In genomic region chr13:51959773-51960172, GRCh38 we compare ENCODE assay signal across 10 cellular contexts. TPM values are rescaled to one million over a fixed set of nuclear protein-coding genes. Genes with fewer than 3 reads are reported as not detected.
A peak's percentile ranks its signal among the peaks of the same experiment; 100 is the strongest.
DNase-seq lines count a peak whose midpoint lies in the region; ATAC-seq, FAIRE-seq and TF ChIP-seq lines count a peak whose summit lies in the region.
"Had no signal": no experiment of that assay in that cellular context is flagged by ENCODE, and none has a peak within 500 bp of the region (broad histone marks: within the 10 kb centered on the region; RNA-seq: fewer than 3 reads in every experiment).

No MANE protein-coding gene starts in this region.

- H4K20me1 ChIP-seq in K562 (replicated peaks; ENCODE audit: control insufficient read depth, insufficient read depth, low read length) (no peaks in the 10 kb centered on the region), GM23248 (ENCODE audit: insufficient read depth) (no peaks in the 10 kb centered on the region)

- intact Hi-C loops in K562 (cut with micrococcal nuclease): loop anchor here (5.0 kb wide), 2 partner anchors 38 to 168 kb away; partner anchors contain the start of gene NEK5

- H3K4me3 ChIP-seq in K562: no peak overlapping the region
- H3K4me3 ChIP-seq in GM23248: no peak overlapping the region
- H3K4me3 ChIP-seq: esophagus squamous epithelium had no signal

- H3K27me3 ChIP-seq in K562 (ENCODE audit: control insufficient read depth in 2 of 2, insufficient read depth in 2 of 2, low read length in 2 of 2) (no peaks in the 10 kb centered on the region), GM23248 (replicated peaks; ENCODE audit: insufficient read depth) (no peaks in the 10 kb centered on the region)
- H3K27me3 ChIP-seq: esophagus squamous epithelium had no signal

- TF ChIP-seq EP300 in K562 (IDR thresholded peaks at IDR 0.05; ENCODE audit: low read length): no peak

- in situ Hi-C loops in K562 (cut with MboI) (no loop called here), GM23248 (cut with MboI) (no loop called here)

- H3K9me1 ChIP-seq in K562 (ENCODE audit: control insufficient read depth, insufficient read depth, low read length): peaks cover 3% of the 10 kb centered on the region

- H3K4me2 ChIP-seq in K562 (ENCODE audit: insufficient read depth, low read length) (no peak overlapping the region), GM23248 (ENCODE audit: unreplicated experiment) (no peak overlapping the region)

- TF ChIP-seq RAD21 in K562 (CRISPR knock-in tag; conservative IDR thresholded peaks at IDR 0.05 in 1 of 2, IDR thresholded peaks at IDR 0.05 in 1 of 2): no peak

- peaks cover 31 to 50% of the 10 kb centered on the region in 2 experiments for H3K4me1 ChIP-seq in K562 (replicated peaks in 1 of 2; ENCODE audit: control insufficient read depth in 2 of 2, insufficient read depth in 2 of 2, low read length in 2 of 2)
- no peaks in the 10 kb centered on the region for H3K4me1 ChIP-seq in GM23248 (ENCODE audit: insufficient read depth)

- peaks cover 33% of the 10 kb centered on the region for H3K36me3 ChIP-seq in K562 (ENCODE audit: control insufficient read depth, insufficient read depth, low read length)
- no peaks in the 10 kb centered on the region for H3K36me3 ChIP-seq in GM23248 (ENCODE audit: low read depth)
- H3K36me3 ChIP-seq: esophagus squamous epithelium had no signal

- no peak for TF ChIP-seq CTCF in K562 (IDR thresholded peaks at IDR 0.05 in 2 of 3, conservative IDR thresholded peaks at IDR 0.05 in 1 of 3; ENCODE audit: insufficient read depth in 2 of 3, low read depth in 1 of 3, low read length in 3 of 3)

- no peaks in the 10 kb centered on the region for H3K9me2 ChIP-seq in GM23248 (ENCODE audit: insufficient read depth)

- no peaks in the 10 kb centered on the region for H3K9me3 ChIP-seq in K562 (replicated peaks; ENCODE audit: control insufficient read depth, insufficient read depth, low read depth, low read length)
- H3K9me3 ChIP-seq in GM23248 (ENCODE audit: low read depth): no peaks in the 10 kb centered on the region
- H3K9me3 ChIP-seq: esophagus squamous epithelium had no signal

- ATAC-seq in GM18519 (IDR thresholded peaks at IDR 0.05; ENCODE audit: low FRiP score, unreplicated experiment) (peak; percentile 88), GM21447 (IDR thresholded peaks at IDR 0.05; ENCODE audit: unreplicated experiment) (peak; percentile 89), HG03342 (IDR thresholded peaks at IDR 0.05; ENCODE audit: unreplicated experiment) (peak; percentile 83), K562 (peak; percentile 69)

- H3F3A ChIP-seq in GM23248 (ENCODE audit: insufficient read depth): no peaks in the 10 kb centered on the region

- peak; percentile 37 for FAIRE-seq in K562 (lab: Jason Lieb, UNC)

- no peak for TF ChIP-seq POLR2A in K562 (conservative IDR thresholded peaks at IDR 0.05)

- POLR2A ChIA-PET in K562 (lab: Yijun Ruan, JAX): interaction anchor here (1.2 kb wide), 1 partner anchor 14 kb away, joined by 4 read pairs; no protein-coding TSS in a partner anchor

- CTCF ChIA-PET in K562 (lab: Yijun Ruan, JAX; ENCODE audit: low intra/inter-chr PET ratio): no interaction called here

- H3K9ac ChIP-seq in K562 (ENCODE audit: insufficient read depth in 1 of 2, low read depth in 2 of 2, low read length in 2 of 2) (no peak overlapping the region), GM23248 (no peak overlapping the region)

- WGBS in K562 (ENCODE audit: insufficient coverage, low coverage, missing lambda C conversion rate): 67% methylated on average over 3 of the region's 3 CpGs
- WGBS in GM23248 (ENCODE audit: low coverage in 1 of 2, low lambda C conversion rate in 2 of 2, missing lambda C conversion rate in 2 of 2), 2 experiments: 73 to 80% methylated on average over 3 of the region's 3 CpGs

- BruUV-seq in K562 (replicated peaks; lab: Mats Ljungman, UMichigan): no TSS peak

- no peak overlapping the region; the same call in 2 of the 3 replicates for H3K27ac ChIP-seq in K562 (ENCODE audit: extremely low read depth, low read depth, low read length)
- no peak overlapping the region for H3K27ac ChIP-seq in GM23248
- H3K27ac ChIP-seq: esophagus squamous epithelium had no signal

- DNase-seq in K562 (ENCODE audit: extremely low read depth in 1 of 4, low spot score in 3 of 4) (peak; percentile 21 to 37 (median 32)), cerebellar cortex (ENCODE audit: low spot score) (no peak), C1 segment of cervical spinal cord (lab: John Stamatoyannopoulos, UW) (no peak), HCEC 1CT (no peak), GM23248 (no peak)
- DNase-seq: esophagus squamous epithelium, SW 1271 had no signal

- H3K79me2 ChIP-seq in K562 (ENCODE audit: control insufficient read depth, insufficient read depth, low read length) (no peaks in the 10 kb centered on the region), GM23248 (ENCODE audit: insufficient read depth) (no peaks in the 10 kb centered on the region)

- H2AFZ ChIP-seq in K562 (ENCODE audit: low read depth, low read length): no peak overlapping the region
- H2AFZ ChIP-seq in GM23248: no peak overlapping the region

TF ChIP-seq in K562, 482 proteins besides CTCF, POLR2A, EP300 and RAD21 (continues in another document):
- TF ChIP-seq VEZF1 (CRISPR knock-in tag; IDR thresholded peaks at IDR 0.05): peak; percentile 59
- TF ChIP-seq POU5F1 (IDR thresholded peaks at IDR 0.05; ENCODE audit: borderline replicate concordance, low read depth, low read length, partially characterized antibody): no peak
- TF ChIP-seq ZNF740 (CRISPR knock-in tag; IDR thresholded peaks at IDR 0.05): no peak
- TF ChIP-seq ZNF740 (tag; IDR thresholded peaks at IDR 0.05): peak in 1 of 2 experiments; percentile 32; a peak in 1 of 4 replicates
- no peak for TF ChIP-seq ZNF354B (CRISPR knock-in tag; IDR thresholded peaks at IDR 0.05)

RNA-seq across cellular contexts. Expression of gene ATP7B, which starts 51.5 kb away (rescaled TPM):
- 82.8 and 92.7 TPM in 2 replicates for total RNA-seq in K562 (2011; cell fraction: chromatin; rRNA removed; ENCODE audit: low replicate concordance)
- 45.1 and 54.2 TPM in 2 replicates for total RNA-seq in K562 (2011; cell fraction: nucleolus; rRNA removed)
- 55.9 and 62.3 TPM in 2 replicates for total RNA-seq in K562 (2011; cell fraction: nucleoplasm; rRNA removed)
- total RNA-seq in K562 (2014; rRNA removed) (8.0 and 14.3 TPM in 2 replicates), K562 (2014; rRNA removed; fragmentation: Illumina TruSeq; extraction: Trizol) (8.3 and 8.5 TPM in 2 replicates), K562 (2015; rRNA removed; fragmentation: Illumina TruSeq; extraction: Trizol) (10.6 and 11.7 TPM in 2 replicates), K562 (2021) (16.5 and 20.4 TPM in 2 replicates)
- polyA plus RNA-seq in K562 (2011; rRNA removed) (12.5 and 13.3 TPM in 2 replicates), K562 (2014; fragmentation: Illumina TruSeq; extraction: Trizol) (11.1 and 11.5 TPM in 2 replicates), K562 (2014; fragmentation: Nextera tagmentation; extraction: Ambion mirVana) (1 to 10 TPM; 1.1 to 1.4 TPM), K562 (2014; rRNA removed) (7.2 and 11.6 TPM in 2 replicates), GM23248 (2016; fragmentation: Nextera tagmentation; extraction: Ambion mirVana) (0.09 and 0.10 TPM in 2 replicates)
- polyA plus RNA-seq in K562 (2011; cell fraction: cytosol; rRNA removed): 6.8 and 7.9 TPM in 2 replicates
- polyA plus RNA-seq in K562 (2011; cell fraction: nucleus; rRNA removed): 27.2 and 32.0 TPM in 2 replicates
- polyA plus RNA-seq in K562 (2012): 13.5 and 17.6 TPM in 2 replicates
- 20.5 and 32.2 TPM in 2 replicates for polyA minus RNA-seq in K562 (2011; rRNA and poly(A)+ RNA removed)
- 11.3 and 13.2 TPM in 2 replicates for polyA minus RNA-seq in K562 (2011; cell fraction: cytosol; rRNA and poly(A)+ RNA removed)
- 30.6 and 44.5 TPM in 2 replicates for polyA minus RNA-seq in K562 (2011; cell fraction: nucleus; rRNA and poly(A)+ RNA removed)
- total RNA-seq in GM23248 (2014; rRNA removed; shearing (Covaris generic)): 0.32 and 1.5 TPM in 2 replicates

RNA-seq across cellular contexts. Expression of gene ALG11, which starts 52.4 kb away (rescaled TPM):
- 24.6 and 59.2 TPM in 2 replicates for total RNA-seq in K562 (2011; cell fraction: chromatin; rRNA removed; ENCODE audit: low replicate concordance)
- total RNA-seq in K562 (2011; cell fraction: nucleolus; rRNA removed): 15.5 and 17.4 TPM in 2 replicates
- total RNA-seq in K562 (2011; cell fraction: nucleoplasm; rRNA removed): 27.4 and 33.8 TPM in 2 replicates
- total RNA-seq in K562 (2014; rRNA removed) (7.3 and 8.1 TPM in 2 replicates), K562 (2014; rRNA removed; fragmentation: Illumina TruSeq; extraction: Trizol) (16.6 and 18.7 TPM in 2 replicates), K562 (2015; rRNA removed; fragmentation: Illumina TruSeq; extraction: Trizol) (11.8 and 12.3 TPM in 2 replicates), K562 (2021) (19.2 and 19.6 TPM in 2 replicates)
- polyA plus RNA-seq in K562 (2011; rRNA removed) (9.9 and 17.2 TPM in 2 replicates), K562 (2014; fragmentation: Illumina TruSeq; extraction: Trizol) (9.3 and 11.2 TPM in 2 replicates), K562 (2014; fragmentation: Nextera tagmentation; extraction: Ambion mirVana) (10 to 100 TPM; 16.3 to 19.1 TPM), K562 (2014; rRNA removed) (7.4 and 8.2 TPM in 2 replicates), GM23248 (2016; fragmentation: Nextera tagmentation; extraction: Ambion mirVana) (30.4 and 31.6 TPM in 2 replicates)
- polyA plus RNA-seq in K562 (2011; cell fraction: cytosol; rRNA removed): 2.0 and 6.6 TPM in 2 replicates
- 7.9 and 8.6 TPM in 2 replicates for polyA plus RNA-seq in K562 (2011; cell fraction: nucleus; rRNA removed)
- 6.5 and 12.9 TPM in 2 replicates for polyA plus RNA-seq in K562 (2012)
- polyA minus RNA-seq in K562 (2011; rRNA and poly(A)+ RNA removed): 22.2 and 25.3 TPM in 2 replicates
- 7.9 and 8.8 TPM in 2 replicates for polyA minus RNA-seq in K562 (2011; cell fraction: cytosol; rRNA and poly(A)+ RNA removed)
- 12.7 and 22.5 TPM in 2 replicates for polyA minus RNA-seq in K562 (2011; cell fraction: nucleus; rRNA and poly(A)+ RNA removed)
- 24.8 and 33.3 TPM in 2 replicates for total RNA-seq in GM23248 (2014; rRNA removed; shearing (Covaris generic))

Comparison
In these comparisons a context has a peak if more than half of its experiments do, and no peak if none do; other contexts are left out.
1. DNase-seq: peak in K562 (4 of 4); none in cerebellar cortex (single experiment), C1 segment of cervical spinal cord (0 of 14), HCEC 1CT (single experiment) and GM23248 (single experiment).
2. Peak in every context shown above with its lines, with median percentiles within 50 percentile points of each other: ATAC-seq.